ENCODE assay signal across 8 cellular contexts in genomic region chr6:98834060-98835031, GRCh38. TPM values are rescaled to one million over a fixed set of nuclear protein-coding genes. Genes with fewer than 3 reads are reported as not detected.
DNase-seq lines count a peak whose midpoint lies in the region; ATAC-seq and TF ChIP-seq lines count a peak whose summit lies in the region.

Gene POU3F2 (plus strand): TSS chr6:98834574. CDS start chr6:98834874, 300 bp downstream.

- ATAC-seq in GM19023 (IDR thresholded peaks at IDR 0.05; ENCODE audit: unreplicated experiment) (peak; percentile 69), HG03175 (IDR thresholded peaks at IDR 0.05; ENCODE audit: unreplicated experiment) (peak; percentile 51), lung (ENCODE audit: insufficient read depth, low FRiP score) (peak; percentile 78)

- TF ChIP-seq CTCF in AG04449 (IDR thresholded peaks at IDR 0.05; ENCODE audit: insufficient read depth, low read length, missing control alignments): no peak
- no peak for TF ChIP-seq CTCF in lung (IDR thresholded peaks at IDR 0.05; ENCODE audit: control extremely low read depth, extremely low read depth)

- CTCF ChIA-PET in AG04449 (lab: Yijun Ruan, JAX): interaction anchor here (2.8 kb wide), 1 partner anchor 11 kb away, joined by 13 read pairs; no protein-coding TSS in a partner anchor

- DNase-seq in AG04449 (ENCODE audit: low read depth, low spot score): peak; percentile 7
- DNase-seq in NCI-H2227 treated with DMSO at 0.1 percent for 48 hours (lab: John Stamatoyannopoulos, UW): peak; percentile 90
- peak; percentile 58 for DNase-seq in activated CD4-positive, alpha-beta T cell treated with anti-CD3 and anti-CD28 coated beads, Interleukin-2, amount 50 U/mL, for 1 hour
- DNase-seq in lung (ENCODE audit: low spot score): peak; percentile 75
- peak; percentile 45 to 67 (median 48) for DNase-seq in stimulated activated CD4-positive, alpha-beta T cell treated with anti-CD3 and anti-CD28 coated beads, TNF-alpha, amount 100 ng/mL, for 24 hours (ENCODE audit: low read depth in 3 of 3)

- H3K9me3 ChIP-seq in ectodermal cell (ENCODE audit: control insufficient read depth, low read length): no peaks in the 10 kb centered on the region
- H3K9me3 ChIP-seq in lung (ENCODE audit: control insufficient read depth in 2 of 2, insufficient read depth in 1 of 2, low read length in 1 of 2): peaks cover 0 to 10% of the 10 kb centered on the region in 2 donors

- 0 to 1% methylated on average over 83 of the region's 83 CpGs for WGBS in ectodermal cell, 2 experiments
- 1% methylated on average over 63 to 83 of the region's 83 CpGs for WGBS in lung, 2 donors

- H3K4me1 ChIP-seq in ectodermal cell (ENCODE audit: control insufficient read depth, insufficient read depth, low read length) (peaks cover 38% of the 10 kb centered on the region), lung (ENCODE audit: control insufficient read depth in 2 of 2, insufficient read depth in 2 of 2, low read length in 2 of 2) (peaks cover 2 to 31% of the 10 kb centered on the region in 2 donors)

- H3K27me3 ChIP-seq in ectodermal cell (ENCODE audit: control insufficient read depth, insufficient read depth, low read length, poor library complexity, severe bottlenecking): peaks cover 88% of the 10 kb centered on the region
- no peaks in the 10 kb centered on the region for H3K27me3 ChIP-seq in lung (ENCODE audit: control insufficient read depth, insufficient read depth)

- H3K36me3 ChIP-seq in ectodermal cell (ENCODE audit: control insufficient read depth, insufficient read depth, low read length) (no peaks in the 10 kb centered on the region), lung (ENCODE audit: control insufficient read depth in 2 of 2, insufficient read depth in 2 of 2, low read length in 2 of 2) (no peaks in the 10 kb centered on the region)

- H3K4me3 ChIP-seq in AG04449 (ENCODE audit: low read depth, low read length): peak within 1 kb of the TSS; percentile 59
- peak within 1 kb of the TSS; percentile 62 for H3K4me3 ChIP-seq in ectodermal cell (ENCODE audit: insufficient read depth, low read depth, low read length)
- H3K4me3 ChIP-seq in lung: peak within 1 kb of the TSS; percentile 37

- H3K27ac ChIP-seq in ectodermal cell (ENCODE audit: insufficient read depth, low read depth, low read length, poor library complexity, severe bottlenecking): peak within 1 kb of the TSS; percentile 82
- no peak within 1 kb of the TSS for H3K27ac ChIP-seq in lung (ENCODE audit: low read depth in 1 of 2, low read length in 1 of 2)

- POLR2A ChIA-PET in AG04449 (lab: Yijun Ruan, JAX): interaction anchor here (0.6 kb wide), 1 partner anchor 26 kb away, joined by 8 read pairs; no protein-coding TSS in a partner anchor

RNA-seq across cellular contexts. Expression of gene POU3F2, which starts in this region (rescaled TPM):
- polyA plus RNA-seq in ectodermal cell (2013, experiment 1 of 4): 30.1 TPM
- polyA plus RNA-seq in ectodermal cell (2013, experiment 2 of 4): 34.8 TPM
- 34.7 TPM for polyA plus RNA-seq in ectodermal cell (2013, experiment 3 of 4)
- 38.9 TPM for polyA plus RNA-seq in ectodermal cell (2013, experiment 4 of 4)
- under 1 TPM in 1 of 2 donors, not detected in 1; 0.11 TPM for total RNA-seq in lung
- polyA plus RNA-seq in lung: not detected

Comparison
In these comparisons a context has a peak if more than half of its experiments do, and no peak if none do; other contexts are left out.
1. Peak in DNase-seq, ATAC-seq and H3K4me3 ChIP-seq in lung; RNA of the gene not detected or under 1 TPM.
2. DNase-seq: peak in every context shown above with its lines; median percentile 90 in NCI-H2227 treated with DMSO at 0.1 percent for 48 hours; 75 in lung; 58 in activated CD4-positive, alpha-beta T cell treated with anti-CD3 and anti-CD28 coated beads, Interleukin-2, amount 50 U/mL, for 1 hour; 48 in stimulated activated CD4-positive, alpha-beta T cell treated with anti-CD3 and anti-CD28 coated beads, TNF-alpha, amount 100 ng/mL, for 24 hours; 7 in AG04449.